In genomic region chr1:9024837-9025236, GRCh38 we compare ENCODE assay signal across 33 cellular contexts. TPM values are rescaled to one million over a fixed set of nuclear protein-coding genes. Genes with fewer than 3 reads are reported as not detected.
"Had no signal": no experiment of that assay in that cellular context is flagged by ENCODE, and none has a peak within 500 bp of the region (broad histone marks: within the 10 kb centered on the region; RNA-seq: fewer than 3 reads in every experiment).

No MANE protein-coding gene starts in this region.

- H3K36me3 ChIP-seq: ascending aorta, breast epithelium, cardiac muscle cell, colonic mucosa, esophagus squamous epithelium, gastroesophageal sphincter, heart right ventricle, WERI-Rb-1 had no signal

- ATAC-seq: activated CD4-positive, CD25-positive, alpha-beta regulatory T cell treated with anti-CD3 and anti-CD28 coated beads, Interleukin-2, amount 50 U/mL, for 24 hours; activated naive CD4-positive, alpha-beta T cell treated with anti-CD3 and anti-CD28 coated beads, Interleukin-2, amount 50 U/mL, for 72 hours; activated T-cell treated with anti-CD3 and anti-CD28 coated beads, Interleukin-2, amount 50 U/mL, for 72 hours; gastroesophageal sphincter; heart right ventricle; T-helper 17 cell had no signal

- H3K4me1 ChIP-seq: ascending aorta, breast epithelium, colonic mucosa, gastroesophageal sphincter, heart right ventricle had no signal

- DNase-seq: activated B cell treated with CpG ODN at 0.5 μM for 24 hours; activated CD4-positive, alpha-beta memory T cell treated with anti-CD3 and anti-CD28 coated beads, Interleukin-2, amount 10 ng/mL, durations not matched to agents 7 days and 5 days; activated CD4-positive, alpha-beta T cell treated with anti-CD3 and anti-CD28 coated beads for 48 hours; activated CD8-positive, alpha-beta memory T cell treated with anti-CD3 and anti-CD28 coated beads, Interleukin-2, amount 50 U/mL, for 48 hours; activated gamma-delta T cell; activated naive CD4-positive, alpha-beta T cell; activated naive CD4-positive, alpha-beta T cell treated with anti-CD3 and anti-CD28 coated beads, Interleukin-2, amount 10 ng/mL, durations not matched to agents 7 days and 5 days; activated naive CD8-positive, alpha-beta T cell treated with anti-CD3 and anti-CD28 coated beads, Interleukin-2, amount 10 ng/mL, durations not matched to agents 7 days and 5 days; activated T-cell treated with anti-CD3 and anti-CD28 coated beads for 4 hours; activated T-cell treated with anti-CD3 and anti-CD28 coated beads, Interleukin-2, amount 50 U/mL, for 24 hours; activated T-cell treated with anti-CD3 and anti-CD28 coated beads, Interleukin-2, amount 50 U/mL, for 72 hours; central memory CD4-positive, alpha-beta T cell; cerebellar nuclear complex; colonic mucosa; effector CD8-positive, alpha-beta T cell; esophagus squamous epithelium; foreskin melanocyte; heart right ventricle; T-helper 17 cell; T1000; WERI-Rb-1 had no signal

- H3K9me3 ChIP-seq: ascending aorta, breast epithelium, colonic mucosa, esophagus squamous epithelium had no signal

- H3K27me3 ChIP-seq: ascending aorta, breast epithelium, cardiac muscle cell, colonic mucosa, esophagus squamous epithelium, gastroesophageal sphincter had no signal

- H3K4me3 ChIP-seq: ascending aorta, breast epithelium, cardiac muscle cell, colonic mucosa, esophagus squamous epithelium, gastroesophageal sphincter, heart right ventricle had no signal

- H3K27ac ChIP-seq: ascending aorta, breast epithelium, cardiac muscle cell, colonic mucosa, epithelial cell of prostate, esophagus squamous epithelium, gastroesophageal sphincter, heart right ventricle, WERI-Rb-1 had no signal

RNA-seq across cellular contexts. Expression of gene SLC2A7, which starts 1.4 kb away (rescaled TPM):
- total RNA-seq: activated B cell treated with CpG ODN at 0.5 μM for 24 hours; activated CD4-positive, alpha-beta memory T cell treated with anti-CD3 and anti-CD28 coated beads, Interleukin-2, amount 10 ng/mL, durations not matched to agents 7 days and 5 days; activated naive CD4-positive, alpha-beta T cell treated with anti-CD3 and anti-CD28 coated beads, Interleukin-2, amount 50 U/mL, for 72 hours; ascending aorta; breast epithelium; cardiac muscle cell; colonic mucosa; endothelial cell of umbilical vein; fibroblast of lung; fibroblast of villous mesenchyme; glomerular endothelial cell; T-helper 17 cell had no signal
- polyA plus RNA-seq: cardiac muscle cell, endothelial cell of umbilical vein, esophagus, fibroblast of lung, heart right ventricle had no signal

RNA-seq across cellular contexts. Expression of gene SLC2A5, which starts 44.6 kb away (rescaled TPM):
- total RNA-seq: activated naive CD4-positive, alpha-beta T cell treated with anti-CD3 and anti-CD28 coated beads, Interleukin-2, amount 50 U/mL, for 72 hours; activated naive CD8-positive, alpha-beta T cell treated with anti-CD3 and anti-CD28 coated beads, Interleukin-2, amount 10 ng/mL, durations not matched to agents 7 days and 5 days; activated T-cell treated with anti-CD3 and anti-CD28 coated beads, Interleukin-2, amount 50 U/mL, for 72 hours; cardiac muscle cell; endothelial cell of umbilical vein had no signal
- polyA plus RNA-seq: cardiac muscle cell, endothelial cell of umbilical vein had no signal
